Comparison of ENCODE assay signal across 27 cellular contexts in genomic region chr6:126805861-126806260, GRCh38.
"Had no signal": no experiment of that assay in that cellular context is flagged by ENCODE, and none has a peak within 500 bp of the region (broad histone marks: within the 10 kb centered on the region; RNA-seq: fewer than 3 reads in every experiment).

No MANE protein-coding gene starts in this region.

- ATAC-seq: activated CD4-positive, CD25-positive, alpha-beta regulatory T cell treated with anti-CD3 and anti-CD28 coated beads, Interleukin-2, amount 50 U/mL, for 24 hours; activated CD8-positive, alpha-beta T cell treated with anti-CD3 and anti-CD28 coated beads, Interleukin-2, amount 10 ng/mL, durations not matched to agents 7 days and 5 days had no signal

- H3K27me3 ChIP-seq: ascending aorta, breast epithelium, Peyer's patch, SJCRH30 had no signal

- H3K27ac ChIP-seq: ascending aorta, breast epithelium, Peyer's patch, RWPE1, SJCRH30 had no signal

- H3K9me3 ChIP-seq: ascending aorta, breast epithelium, Peyer's patch, SJCRH30, SK-N-SH had no signal

- H3K4me3 Mint-ChIP-seq: activated CD8-positive, alpha-beta T cell treated with anti-CD3 and anti-CD28 coated beads, Interleukin-2, amount 10 ng/mL, durations not matched to agents 7 days and 5 days; activated naive CD8-positive, alpha-beta T cell treated with anti-CD3 and anti-CD28 coated beads, Interleukin-2, amount 10 ng/mL, durations not matched to agents 7 days and 5 days had no signal

- H3K9me3 Mint-ChIP-seq: activated naive CD8-positive, alpha-beta T cell treated with anti-CD3 and anti-CD28 coated beads, Interleukin-2, amount 10 ng/mL, durations not matched to agents 7 days and 5 days had no signal

- DNase-seq: activated CD4-positive, alpha-beta T cell treated with anti-CD3 and anti-CD28 coated beads for 4 hours; activated CD4-positive, alpha-beta T cell treated with anti-CD3 and anti-CD28 coated beads, Interleukin-2, amount 50 U/mL, for 4 hours; activated CD8-positive, alpha-beta memory T cell treated with anti-CD3 and anti-CD28 coated beads, Interleukin-2, amount 50 U/mL, for 48 hours; activated CD8-positive, alpha-beta T cell treated with anti-CD3 and anti-CD28 coated beads, Interleukin-2, amount 10 ng/mL, durations not matched to agents 7 days and 5 days; activated naive CD4-positive, alpha-beta T cell treated with anti-CD3 and anti-CD28 coated beads, Interleukin-2, amount 50 U/mL, for 16 hours; activated naive CD8-positive, alpha-beta T cell treated with anti-CD3 and anti-CD28 coated beads, Interleukin-2, amount 10 ng/mL, durations not matched to agents 7 days and 5 days; activated T-cell treated with anti-CD3 and anti-CD28 coated beads, Interleukin-2, amount 50 U/mL, for 1 hour; amniotic stem cell; central memory CD4-positive, alpha-beta T cell; KG1; NCI-H1048; NCI-H1417; NCI-H2029; NCI-H2107; NCI-H2171 treated with DMSO at 0.1 percent for 48 hours; NCI-H226; NCI-H510A; NCI-H526 treated with DMSO at 0.1 percent for 48 hours; Peyer's patch; Right ventricle myocardium superior; SJCRH30; SK-N-SH; T-helper 1 cell had no signal

- H3K27ac Mint-ChIP-seq: activated CD8-positive, alpha-beta T cell treated with anti-CD3 and anti-CD28 coated beads, Interleukin-2, amount 10 ng/mL, durations not matched to agents 7 days and 5 days; activated naive CD8-positive, alpha-beta T cell treated with anti-CD3 and anti-CD28 coated beads, Interleukin-2, amount 10 ng/mL, durations not matched to agents 7 days and 5 days had no signal

- H3K36me3 Mint-ChIP-seq: activated naive CD8-positive, alpha-beta T cell treated with anti-CD3 and anti-CD28 coated beads, Interleukin-2, amount 10 ng/mL, durations not matched to agents 7 days and 5 days had no signal

- H3K4me3 ChIP-seq: ascending aorta, breast epithelium, Peyer's patch, SJCRH30 had no signal

- H3K4me1 Mint-ChIP-seq: activated naive CD8-positive, alpha-beta T cell treated with anti-CD3 and anti-CD28 coated beads, Interleukin-2, amount 10 ng/mL, durations not matched to agents 7 days and 5 days had no signal
